23 cellular contexts compared by ENCODE assay signal in the genomic region with DNA sequence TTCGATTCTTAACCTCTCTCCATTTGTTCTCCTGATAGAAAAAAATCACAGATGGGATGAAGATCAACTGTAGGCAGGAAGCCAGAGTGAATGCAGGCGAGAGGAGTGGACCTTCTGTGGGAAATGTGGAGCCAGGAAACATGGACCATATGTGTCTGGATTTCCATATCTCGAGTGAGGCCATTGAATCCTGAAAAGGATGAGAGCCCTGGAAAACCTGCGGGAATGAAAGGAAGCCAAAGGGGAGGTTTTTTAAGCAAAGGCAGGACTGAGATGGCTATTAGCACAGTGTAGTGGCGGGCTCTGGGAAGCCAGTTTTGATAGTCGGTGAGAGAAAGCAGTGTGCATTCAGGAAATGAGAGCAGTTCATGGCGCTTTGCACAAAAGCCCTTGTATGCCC.
"Had no signal": no experiment of that assay in that cellular context is flagged by ENCODE, and none has a peak within 500 bp of the region (broad histone marks: within the 10 kb centered on the region; RNA-seq: fewer than 3 reads in every experiment).

No MANE protein-coding gene starts in this region.

- H3K27me3 Mint-ChIP-seq: activated CD8-positive, alpha-beta memory T cell treated with anti-CD3 and anti-CD28 coated beads, Interleukin-2, amount 10 ng/mL, durations not matched to agents 7 days and 5 days had no signal

- DNase-seq: activated B cell treated with CpG ODN at 0.5 μM for 24 hours; activated CD4-positive, alpha-beta T cell treated with anti-CD3 and anti-CD28 coated beads for 1 hour; activated CD4-positive, alpha-beta T cell treated with anti-CD3 and anti-CD28 coated beads, Interleukin-2, amount 10 ng/mL, durations not matched to agents 24 days and 14 days; activated CD4-positive, alpha-beta T cell treated with anti-CD3 and anti-CD28 coated beads, Interleukin-2, amount 50 U/mL, for 48 hours; activated CD8-positive, alpha-beta memory T cell treated with anti-CD3 and anti-CD28 coated beads, Interleukin-2, amount 10 ng/mL, durations not matched to agents 7 days and 5 days; activated effector memory CD4-positive, alpha-beta T cell treated with Interleukin-2 at 50 U/mL for 16 hours; activated naive CD4-positive, alpha-beta T cell; activated T-cell treated with anti-CD3 and anti-CD28 coated beads, Interleukin-2, amount 50 U/mL, for 24 hours; body of pancreas; NCI-H1092; NCI-H1417; NCI-H2029 treated with DMSO at 0.1 percent for 48 hours; NCI-H526 treated with DMSO at 0.1 percent for 48 hours; PC-3; SHP77 had no signal

- H3K9ac ChIP-seq: KMS-11 had no signal

- H3K4me1 Mint-ChIP-seq: activated B cell treated with CpG ODN at 0.5 μM for 24 hours; activated CD4-positive, alpha-beta T cell treated with anti-CD3 and anti-CD28 coated beads, Interleukin-2, amount 10 ng/mL, durations not matched to agents 24 days and 14 days; activated CD8-positive, alpha-beta memory T cell treated with anti-CD3 and anti-CD28 coated beads, Interleukin-2, amount 10 ng/mL, durations not matched to agents 7 days and 5 days; activated naive CD4-positive, alpha-beta T cell treated with anti-CD3 and anti-CD28 coated beads, Interleukin-2, amount 50 U/mL, for 24 hours had no signal

- H3K9me3 Mint-ChIP-seq: activated CD4-positive, alpha-beta T cell treated with anti-CD3 and anti-CD28 coated beads, Interleukin-2, amount 10 ng/mL, durations not matched to agents 24 days and 14 days; activated naive CD4-positive, alpha-beta T cell treated with anti-CD3 and anti-CD28 coated beads, Interleukin-2, amount 50 U/mL, for 24 hours; activated T-cell treated with anti-CD3 and anti-CD28 coated beads, Interleukin-2, amount 50 U/mL, for 24 hours; activated T-helper 1 cell treated with anti-CD3 and anti-CD28 coated beads, Interleukin-12 subunit alpha, Interleukin-12 subunit beta, Interleukin-2, Interleukin-4 antibody, amounts not matched to agents 30 ng/mL and 10 ng/mL and 1 ng/mL, durations not matched to agents 14 hours and 24 hours and 36 hours; T-helper 1 cell treated with Interleukin-12 subunit alpha and Interleukin-12 subunit beta and Interleukin-4 antibody, amounts not matched to agents 30 μg/mL and 1 μg/mL, for 36 hours had no signal

- ATAC-seq: activated CD8-positive, alpha-beta memory T cell treated with anti-CD3 and anti-CD28 coated beads, Interleukin-2, amount 10 ng/mL, durations not matched to agents 7 days and 5 days; body of pancreas; PC-3; SK-N-SH treated with all-trans-retinoic acid at 6 μM for 48 hours had no signal

- H3K27me3 ChIP-seq: ascending aorta, body of pancreas, SJSA1 had no signal

- H3K36me3 Mint-ChIP-seq: activated CD8-positive, alpha-beta memory T cell treated with anti-CD3 and anti-CD28 coated beads, Interleukin-2, amount 10 ng/mL, durations not matched to agents 7 days and 5 days; activated naive CD4-positive, alpha-beta T cell treated with anti-CD3 and anti-CD28 coated beads, Interleukin-2, amount 50 U/mL, for 24 hours had no signal

- H3K27ac ChIP-seq: ascending aorta, body of pancreas, coronary artery, KMS-11, SJSA1 had no signal

- H3K4me3 ChIP-seq: ascending aorta, body of pancreas, coronary artery, SJSA1 had no signal

- H3K27ac Mint-ChIP-seq: activated B cell treated with CpG ODN at 0.5 μM for 24 hours; activated CD4-positive, alpha-beta T cell treated with anti-CD3 and anti-CD28 coated beads, Interleukin-2, amount 10 ng/mL, durations not matched to agents 24 days and 14 days; activated CD8-positive, alpha-beta memory T cell treated with anti-CD3 and anti-CD28 coated beads, Interleukin-2, amount 10 ng/mL, durations not matched to agents 7 days and 5 days; activated naive CD4-positive, alpha-beta T cell treated with anti-CD3 and anti-CD28 coated beads, Interleukin-2, amount 50 U/mL, for 24 hours; activated T-cell treated with anti-CD3 and anti-CD28 coated beads, Interleukin-2, amount 50 U/mL, for 24 hours; activated T-helper 1 cell treated with anti-CD3 and anti-CD28 coated beads, Interleukin-12 subunit alpha, Interleukin-12 subunit beta, Interleukin-2, Interleukin-4 antibody, amounts not matched to agents 30 ng/mL and 10 ng/mL and 1 ng/mL, durations not matched to agents 14 hours and 24 hours and 36 hours; T-helper 1 cell treated with Interleukin-12 subunit alpha and Interleukin-12 subunit beta and Interleukin-4 antibody, amounts not matched to agents 30 μg/mL and 1 μg/mL, for 36 hours had no signal

- H3K9me3 ChIP-seq: body of pancreas, SJSA1 had no signal

- H3K4me2 ChIP-seq: KMS-11 had no signal

- H3K36me3 ChIP-seq: ascending aorta, SJSA1 had no signal

- H3K4me1 ChIP-seq: ascending aorta, body of pancreas, SJSA1 had no signal

- H3K4me3 Mint-ChIP-seq: activated B cell treated with CpG ODN at 0.5 μM for 24 hours; activated CD4-positive, alpha-beta T cell treated with anti-CD3 and anti-CD28 coated beads, Interleukin-2, amount 10 ng/mL, durations not matched to agents 24 days and 14 days; activated CD8-positive, alpha-beta memory T cell treated with anti-CD3 and anti-CD28 coated beads, Interleukin-2, amount 10 ng/mL, durations not matched to agents 7 days and 5 days; activated naive CD4-positive, alpha-beta T cell treated with anti-CD3 and anti-CD28 coated beads, Interleukin-2, amount 50 U/mL, for 24 hours; activated T-cell treated with anti-CD3 and anti-CD28 coated beads, Interleukin-2, amount 50 U/mL, for 24 hours; activated T-helper 1 cell treated with anti-CD3 and anti-CD28 coated beads, Interleukin-12 subunit alpha, Interleukin-12 subunit beta, Interleukin-2, Interleukin-4 antibody, amounts not matched to agents 30 ng/mL and 10 ng/mL and 1 ng/mL, durations not matched to agents 14 hours and 24 hours and 36 hours; T-helper 1 cell treated with Interleukin-12 subunit alpha and Interleukin-12 subunit beta and Interleukin-4 antibody, amounts not matched to agents 30 μg/mL and 1 μg/mL, for 36 hours had no signal
